9 cellular contexts compared by ENCODE assay signal in the genomic region with DNA sequence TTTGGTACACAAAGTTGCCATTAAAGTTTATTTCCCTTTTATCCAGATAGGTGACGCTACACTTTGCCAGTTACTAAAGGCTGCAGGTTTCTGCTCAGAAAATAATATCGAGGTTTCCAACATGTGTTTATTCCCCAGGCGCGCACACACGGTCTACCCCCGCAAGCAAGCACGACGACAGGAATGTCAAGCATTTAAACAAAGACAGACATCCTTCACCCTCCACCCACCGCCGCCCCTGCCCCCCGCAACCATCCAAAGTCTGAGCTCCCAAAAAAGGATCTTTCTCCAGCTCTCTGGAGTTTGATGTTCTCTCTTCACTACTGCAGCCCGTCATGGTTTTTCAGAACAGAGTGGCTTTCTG.
DNase-seq lines count a peak whose midpoint lies in the region; ATAC-seq, FAIRE-seq and TF ChIP-seq lines count a peak whose summit lies in the region.
"Had no signal": no experiment of that assay in that cellular context is flagged by ENCODE, and none has a peak within 500 bp of the region (broad histone marks: within the 10 kb centered on the region; RNA-seq: fewer than 3 reads in every experiment).

No MANE protein-coding gene starts in this region.

- peaks cover 22 to 37% of the 10 kb centered on the region in 2 donors for H3K4me1 ChIP-seq in mucosa of rectum (ENCODE audit: control insufficient read depth in 2 of 2, insufficient read depth in 2 of 2, low read length in 2 of 2)

- H3K4me3 ChIP-seq in AG09309 (ENCODE audit: control insufficient read depth, low read depth, low read length) (peak overlapping the region; percentile 95), choroid plexus epithelial cell (ENCODE audit: low read depth, low read length) (peak overlapping the region; percentile 70), mucosa of rectum (ENCODE audit: low read length in 2 of 2) (peak overlapping the region; percentile 68 to 69)

- peak overlapping the region in 1 of 2 donors; percentile 58 for H3K27ac ChIP-seq in mucosa of rectum (ENCODE audit: low read depth in 2 of 2, low read length in 2 of 2)

- peaks cover 32 to 48% of the 10 kb centered on the region in 2 donors for H3K27me3 ChIP-seq in mucosa of rectum (ENCODE audit: control insufficient read depth in 2 of 2, insufficient read depth in 2 of 2, low read length in 2 of 2)

- no peaks in the 10 kb centered on the region for H3K36me3 ChIP-seq in mucosa of rectum (ENCODE audit: control insufficient read depth in 2 of 2, insufficient read depth in 2 of 2, low read length in 2 of 2)

- DNase-seq in AG09309 (ENCODE audit: low read depth) (no peak), HK-2 (ENCODE audit: unreplicated experiment) (peak; percentile 15), choroid plexus epithelial cell (ENCODE audit: low read depth) (peak; percentile 60), D721Med (ENCODE audit: insufficient read length, low spot score) (no peak), AML-193 (lab: John Stamatoyannopoulos, UW) (no peak), MV-4-11 (lab: John Stamatoyannopoulos, UW) (no peak)

- TF ChIP-seq CTCF in AG09309 (IDR thresholded peaks at IDR 0.05; ENCODE audit: control insufficient read depth, insufficient read depth, low read depth, low read length, missing control alignments) = peak; percentile 17
- TF ChIP-seq CTCF in choroid plexus epithelial cell (conservative IDR thresholded peaks at IDR 0.05; ENCODE audit: low read depth, low read length) = peak; percentile 41
- no peak for TF ChIP-seq CTCF in D721Med (IDR thresholded peaks at IDR 0.05; ENCODE audit: insufficient read depth, missing control alignments)

- ATAC-seq in HG03432 (IDR thresholded peaks at IDR 0.05; ENCODE audit: unreplicated experiment) = no peak

- no peaks in the 10 kb centered on the region for H3K9me3 ChIP-seq in mucosa of rectum (ENCODE audit: control insufficient read depth in 2 of 2, low read length in 2 of 2)

- H3K9ac ChIP-seq in mucosa of rectum (ENCODE audit: low read depth in 1 of 2, low read length in 2 of 2) = peak overlapping the region in 1 of 2 donors; percentile 43

- FAIRE-seq in D721Med (lab: Jason Lieb, UNC) = no peak
- FAIRE-seq: endometrium had no signal

Comparison
In these comparisons a context has a peak if more than half of its experiments do, and no peak if none do; other contexts are left out.
1. DNase-seq: peak in HK-2 (single experiment) and choroid plexus epithelial cell (single experiment); none in AG09309 (single experiment), D721Med (single experiment), AML-193 (0 of 2) and MV-4-11 (single experiment).
2. Peak in every context shown above with its lines, with median percentiles within 50 percentile points of each other: H3K4me3 ChIP-seq.